ENCODE assay signal across 8 cellular contexts in the genomic region with DNA sequence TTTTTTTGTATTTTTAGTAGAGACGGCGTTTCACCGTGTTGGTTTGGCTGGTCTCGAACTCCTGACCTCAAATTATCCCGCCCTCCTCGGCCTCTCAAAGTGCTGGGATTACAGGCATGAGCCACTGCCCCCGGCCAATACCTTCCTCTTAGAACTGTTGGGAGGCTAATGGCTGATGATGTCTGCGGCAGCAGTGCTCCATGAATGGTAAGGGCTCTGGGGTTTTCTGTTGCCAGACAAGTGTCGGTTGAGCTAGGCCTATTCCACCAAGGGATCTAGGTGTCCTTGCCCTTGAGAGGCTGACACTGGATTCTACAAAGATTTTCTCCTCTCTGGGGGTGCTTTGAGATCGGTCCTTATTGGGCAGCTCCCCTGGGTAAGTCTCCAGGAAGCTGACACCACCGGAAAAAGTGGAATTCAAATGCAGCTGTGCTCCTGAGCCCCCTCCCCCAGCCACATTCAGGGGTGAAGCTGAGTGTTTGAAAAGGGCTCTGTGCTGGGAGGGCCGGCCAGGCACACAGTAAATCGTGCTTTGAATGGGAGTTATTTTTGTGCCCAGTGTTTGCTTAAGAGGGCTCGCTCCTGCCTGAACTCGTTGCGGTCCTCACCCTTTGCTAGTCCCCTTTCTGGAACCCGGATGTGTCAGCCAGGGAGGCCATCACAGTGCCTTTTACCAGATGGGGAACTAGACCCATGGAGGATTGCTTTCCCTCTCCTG. TPM values are rescaled to one million over a fixed set of nuclear protein-coding genes. Genes with fewer than 3 reads are reported as not detected.
DNase-seq lines count a peak whose midpoint lies in the region; ATAC-seq and TF ChIP-seq lines count a peak whose summit lies in the region.

No MANE protein-coding gene starts in this region.

- no peak for ATAC-seq in activated naive CD4-positive, alpha-beta T cell treated with anti-CD3 and anti-CD28 coated beads, Interleukin-2, amount 50 U/mL, for 72 hours

- DNase-seq in HAP-1 (ENCODE audit: low spot score in 2 of 2): peak; percentile 71 to 76
- peak; percentile 90 for DNase-seq in NCI-H774 (lab: John Stamatoyannopoulos, UW)
- peak; percentile 15 to 36 for DNase-seq in fibroblast of lung (ENCODE audit: low read depth in 2 of 2)
- DNase-seq in pons (ENCODE audit: low spot score): peak; percentile 51
- DNase-seq in GDM1 (lab: John Stamatoyannopoulos, UW): no peak
- no peak for DNase-seq in NCI-H1930 (lab: John Stamatoyannopoulos, UW)
- DNase-seq in activated naive CD4-positive, alpha-beta T cell treated with anti-CD3 and anti-CD28 coated beads, Interleukin-2, amount 50 U/mL, for 72 hours (ENCODE audit: low spot score in 2 of 2): no peak
- no peak for DNase-seq in NOMO-1 treated with DMSO at 0.1 percent for 48 hours (lab: John Stamatoyannopoulos, UW; ENCODE audit: unreplicated experiment)

- H3K27ac ChIP-seq in fibroblast of lung (ENCODE audit: insufficient read depth, low read length): peak overlapping the region; percentile 43

- no peaks in the 10 kb centered on the region for H3K79me2 ChIP-seq in fibroblast of lung (ENCODE audit: control insufficient read depth, insufficient read depth, low read length)

- peak overlapping the region; percentile 32 for H3K9ac ChIP-seq in fibroblast of lung (ENCODE audit: insufficient read depth, low read length)

- no peaks in the 10 kb centered on the region for H3K9me3 Mint-ChIP-seq in activated naive CD4-positive, alpha-beta T cell treated with anti-CD3 and anti-CD28 coated beads, Interleukin-2, amount 50 U/mL, for 72 hours

- in situ Hi-C loops in HAP-1 (cut with MboI; ENCODE audit: low sequenced_read_pairs): no loop called here

- peak overlapping the region; percentile 35 for H2AFZ ChIP-seq in fibroblast of lung (ENCODE audit: low read length)

- H3K4me2 ChIP-seq in fibroblast of lung (ENCODE audit: extremely low read depth, insufficient read depth, low read length): no peak overlapping the region

- no peak overlapping the region for H3K27ac Mint-ChIP-seq in activated naive CD4-positive, alpha-beta T cell treated with anti-CD3 and anti-CD28 coated beads, Interleukin-2, amount 50 U/mL, for 72 hours

- H4K20me1 ChIP-seq in fibroblast of lung (ENCODE audit: control insufficient read depth, extremely low read depth, insufficient read depth, low read length): no peaks in the 10 kb centered on the region

- H3K27me3 ChIP-seq in HAP-1 (ENCODE audit: low read depth): no peaks in the 10 kb centered on the region
- no peaks in the 10 kb centered on the region for H3K27me3 ChIP-seq in fibroblast of lung (ENCODE audit: control insufficient read depth, insufficient read depth, low read length)

- no peaks in the 10 kb centered on the region for H3K9me3 ChIP-seq in HAP-1
- H3K9me3 ChIP-seq in fibroblast of lung (ENCODE audit: control insufficient read depth, insufficient read depth, low read depth, low read length): no peaks in the 10 kb centered on the region

- H3K36me3 ChIP-seq in HAP-1 (replicated peaks) (peaks cover 4% of the 10 kb centered on the region), fibroblast of lung (ENCODE audit: control insufficient read depth, insufficient read depth, low read length) (no peaks in the 10 kb centered on the region)

- H3K36me3 Mint-ChIP-seq in activated naive CD4-positive, alpha-beta T cell treated with anti-CD3 and anti-CD28 coated beads, Interleukin-2, amount 50 U/mL, for 72 hours: no peaks in the 10 kb centered on the region

- H3K4me3 ChIP-seq in HAP-1 (no peak overlapping the region), fibroblast of lung (replicated peaks in 1 of 4; ENCODE audit: control extremely low read depth in 1 of 4, insufficient read depth in 1 of 4, low read depth in 3 of 4, low read length in 4 of 4) (no peak overlapping the region)

- no peak for TF ChIP-seq CTCF in fibroblast of lung (conservative IDR thresholded peaks at IDR 0.05 in 1 of 2, IDR thresholded peaks at IDR 0.05 in 1 of 2; ENCODE audit: low read depth in 1 of 2, low read length in 2 of 2)

- peaks cover 41% of the 10 kb centered on the region for H3K4me1 ChIP-seq in HAP-1
- H3K4me1 ChIP-seq in fibroblast of lung (ENCODE audit: control insufficient read depth, extremely low read depth, insufficient read depth, low read length): peaks cover 27% of the 10 kb centered on the region

RNA-seq across cellular contexts. Expression of a gene that starts 5.2 kb away (rescaled TPM):
- total RNA-seq in fibroblast of lung: 1.5 and 2.0 TPM in 2 replicates
- polyA plus RNA-seq in fibroblast of lung: 3.1 and 5.5 TPM in 2 replicates
- polyA plus RNA-seq in fibroblast of lung (2012): 2.5 and 5.2 TPM in 2 replicates
- polyA minus RNA-seq in fibroblast of lung (ENCODE audit: low replicate concordance): 5.0 and 20.1 TPM in 2 replicates
- under 1 TPM in 1 of 2 donors, not detected in 1; 0.73 TPM for total RNA-seq in activated naive CD4-positive, alpha-beta T cell treated with anti-CD3 and anti-CD28 coated beads, Interleukin-2, amount 50 U/mL, for 72 hours

Comparison
In these comparisons a context has a peak if more than half of its experiments do, and no peak if none do; other contexts are left out.
1. DNase-seq: peak in HAP-1 (2 of 2), NCI-H774 (single experiment), fibroblast of lung (2 of 2) and pons (single experiment); none in GDM1 (single experiment), NCI-H1930 (0 of 2), activated naive CD4-positive, alpha-beta T cell treated with anti-CD3 and anti-CD28 coated beads, Interleukin-2, amount 50 U/mL, for 72 hours (0 of 2) and NOMO-1 treated with DMSO at 0.1 percent for 48 hours (single experiment).